Comparison of ENCODE assay signal across 17 cellular contexts in the genomic region with DNA sequence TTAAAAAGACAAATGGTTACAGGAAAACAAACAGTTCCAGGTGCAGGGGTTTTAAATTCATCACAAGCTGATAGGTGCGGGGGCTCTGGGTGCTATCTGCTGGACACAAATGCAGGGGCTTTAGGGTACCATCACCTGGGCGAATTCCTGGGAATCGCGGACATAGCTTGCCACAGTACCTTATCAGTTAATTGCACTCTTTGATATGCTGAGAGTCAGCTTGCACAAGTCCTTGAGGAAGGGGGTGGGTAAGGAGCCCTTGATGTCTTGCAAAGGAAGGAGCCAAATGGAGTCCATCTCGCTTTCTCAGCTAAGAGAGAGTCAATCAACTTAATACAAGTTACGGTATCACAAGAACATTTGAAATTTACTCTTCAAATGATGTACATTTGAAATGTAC. TPM values are rescaled to one million over a fixed set of nuclear protein-coding genes. Genes with fewer than 3 reads are reported as not detected.
DNase-seq lines count a peak whose midpoint lies in the region; ATAC-seq, FAIRE-seq and TF ChIP-seq lines count a peak whose summit lies in the region.
"Had no signal": no experiment of that assay in that cellular context is flagged by ENCODE, and none has a peak within 500 bp of the region (broad histone marks: within the 10 kb centered on the region; RNA-seq: fewer than 3 reads in every experiment).

No MANE protein-coding gene starts in this region.

- H3K4me2 ChIP-seq in K562 (ENCODE audit: insufficient read depth, low read length), result no peak overlapping the region

- CTCF ChIA-PET in K562 (lab: Yijun Ruan, JAX; ENCODE audit: low intra/inter-chr PET ratio), result no interaction called here

- no peaks in the 10 kb centered on the region for H3K79me2 ChIP-seq in K562 (ENCODE audit: control insufficient read depth, insufficient read depth, low read length)

- in situ Hi-C loops in K562 (cut with MboI), result no loop called here

- TF ChIP-seq EP300 in K562 (IDR thresholded peaks at IDR 0.05; ENCODE audit: low read length), result no peak

- peak in 1 of 4 experiments; percentile 25 for DNase-seq in K562 (ENCODE audit: extremely low read depth in 1 of 4, low spot score in 3 of 4)
- peak; percentile 44 for DNase-seq in lung (ENCODE audit: low spot score)
- DNase-seq in NCI-H510A (lab: John Stamatoyannopoulos, UW), result no peak
- DNase-seq in BE2C, result no peak
- DNase-seq in COLO829 (ENCODE audit: low spot score), result no peak
- DNase-seq: ACHN, DMS79 treated with DMSO at 0.1 percent for 48 hours, NCI-H1417 treated with DMSO at 0.1 percent for 48 hours, NCI-H187 treated with DMSO at 0.1 percent for 48 hours, NCI-H2227 treated with DMSO at 0.1 percent for 48 hours, NCI-H524 treated with DMSO at 0.1 percent for 48 hours had no signal

- TF ChIP-seq CTCF in K562 (IDR thresholded peaks at IDR 0.05 in 2 of 3, conservative IDR thresholded peaks at IDR 0.05 in 1 of 3; ENCODE audit: insufficient read depth in 2 of 3, low read depth in 1 of 3, low read length in 3 of 3), result no peak
- TF ChIP-seq CTCF in lung (IDR thresholded peaks at IDR 0.05; ENCODE audit: control extremely low read depth, extremely low read depth), result no peak
- TF ChIP-seq CTCF in BE2C (IDR thresholded peaks at IDR 0.05; ENCODE audit: low read depth, low read length), result no peak

- H3K9me3 ChIP-seq in HUES6 (ENCODE audit: control insufficient read depth, insufficient read depth, low read depth, low read length), result no peaks in the 10 kb centered on the region
- no peaks in the 10 kb centered on the region for H3K9me3 ChIP-seq in K562 (replicated peaks; ENCODE audit: control insufficient read depth, insufficient read depth, low read depth, low read length)
- H3K9me3 ChIP-seq in lung (ENCODE audit: control insufficient read depth in 2 of 2, insufficient read depth in 1 of 2, low read length in 1 of 2), result no peaks in the 10 kb centered on the region
- H3K9me3 ChIP-seq in BE2C, result no peaks in the 10 kb centered on the region

- H3K27ac ChIP-seq in HUES6 (ENCODE audit: low read depth, low read length) (no peak overlapping the region), K562 (ENCODE audit: extremely low read depth, low read depth, low read length) (no peak overlapping the region), lung (ENCODE audit: low read depth in 1 of 2, low read length in 1 of 2) (no peak overlapping the region)
- H3K27ac ChIP-seq: C4-2B had no signal

- ATAC-seq in K562 (no peak), lung (ENCODE audit: insufficient read depth, low FRiP score) (no peak), HG02870 (IDR thresholded peaks at IDR 0.05; ENCODE audit: unreplicated experiment) (no peak)
- ATAC-seq: HCT116 had no signal

- H3K27me3 ChIP-seq in HUES6 (ENCODE audit: control insufficient read depth, insufficient read depth, low read length) (peaks cover 68% of the 10 kb centered on the region), K562 (ENCODE audit: control insufficient read depth in 2 of 2, insufficient read depth in 2 of 2, low read length in 2 of 2) (peaks cover 34 to 46% of the 10 kb centered on the region in 2 experiments), lung (ENCODE audit: control insufficient read depth, insufficient read depth) (no peaks in the 10 kb centered on the region), BE2C (peaks cover 6% of the 10 kb centered on the region)

- no TSS peak for BruUV-seq in K562 (replicated peaks; lab: Mats Ljungman, UMichigan)

- no peak for TF ChIP-seq RAD21 in K562 (CRISPR knock-in tag; conservative IDR thresholded peaks at IDR 0.05 in 1 of 2, IDR thresholded peaks at IDR 0.05 in 1 of 2)

- H3K36me3 ChIP-seq in HUES6 (ENCODE audit: control insufficient read depth, insufficient read depth, low read length) (no peaks in the 10 kb centered on the region), K562 (ENCODE audit: control insufficient read depth, insufficient read depth, low read length) (no peaks in the 10 kb centered on the region), lung (ENCODE audit: control insufficient read depth in 2 of 2, insufficient read depth in 2 of 2, low read length in 2 of 2) (no peaks in the 10 kb centered on the region), BE2C (no peaks in the 10 kb centered on the region)

- FAIRE-seq in K562 (lab: Jason Lieb, UNC), result no peak
- FAIRE-seq: G401.6 had no signal

- H3K4me3 ChIP-seq in HUES6 (ENCODE audit: low read depth, low read length) (peak overlapping the region; percentile 64), K562 (no peak overlapping the region), lung (no peak overlapping the region), BE2C (ENCODE audit: low read depth, low read length) (no peak overlapping the region)

- intact Hi-C loops in K562 (cut with micrococcal nuclease), result no loop called here

- H3K4me1 ChIP-seq in HUES6 (ENCODE audit: control insufficient read depth, insufficient read depth, low read length) (peaks cover 16% of the 10 kb centered on the region), K562 (replicated peaks in 1 of 2; ENCODE audit: control insufficient read depth in 2 of 2, insufficient read depth in 2 of 2, low read length in 2 of 2) (peaks cover 2 to 10% of the 10 kb centered on the region in 2 experiments; a peak in 2 of 5 replicates), lung (ENCODE audit: control insufficient read depth in 2 of 2, insufficient read depth in 2 of 2, low read length in 2 of 2) (peaks cover 0 to 5% of the 10 kb centered on the region in 2 donors), BE2C (no peaks in the 10 kb centered on the region)

- H3K9me1 ChIP-seq in K562 (ENCODE audit: control insufficient read depth, insufficient read depth, low read length), result no peaks in the 10 kb centered on the region

- 9% methylated on average over 6 of the region's 6 CpGs for WGBS in K562 (ENCODE audit: insufficient coverage, low coverage, missing lambda C conversion rate)
- WGBS in lung, 2 donors, result 65 to 80% methylated on average over 6 of the region's 6 CpGs

- H3K9ac ChIP-seq in HUES6 (ENCODE audit: low read length) (no peak overlapping the region), K562 (ENCODE audit: insufficient read depth in 1 of 2, low read depth in 2 of 2, low read length in 2 of 2) (no peak overlapping the region)

- no peaks in the 10 kb centered on the region for H4K20me1 ChIP-seq in K562 (replicated peaks; ENCODE audit: control insufficient read depth, insufficient read depth, low read length)

- POLR2A ChIA-PET in K562 (lab: Yijun Ruan, JAX), result interaction anchor here (1.0 kb wide), 1 partner anchor 19 kb away, joined by 3 read pairs; no protein-coding TSS in a partner anchor

- H2AFZ ChIP-seq in K562 (ENCODE audit: low read depth, low read length), result no peak overlapping the region

- no peak for TF ChIP-seq POLR2A in K562 (conservative IDR thresholded peaks at IDR 0.05)

RNA-seq across cellular contexts. Expression of a gene that starts 25.4 kb away (rescaled TPM):
- 2.4 and 10.2 TPM in 2 replicates for total RNA-seq in K562 (2011; cell fraction: chromatin; rRNA removed; ENCODE audit: low replicate concordance)
- 19.3 and 19.7 TPM in 2 replicates for total RNA-seq in K562 (2011; cell fraction: nucleolus; rRNA removed)
- total RNA-seq in K562 (2011; cell fraction: nucleoplasm; rRNA removed), result 14.0 and 21.6 TPM in 2 replicates
- total RNA-seq in K562 (2014; rRNA removed) (12.8 and 14.5 TPM in 2 replicates), K562 (2014; rRNA removed; fragmentation: Illumina TruSeq; extraction: Trizol) (1.2 and 2.1 TPM in 2 replicates), K562 (2015; rRNA removed; fragmentation: Illumina TruSeq; extraction: Trizol) (3.8 TPM in 2 replicates), K562 (2021) (13.1 and 15.1 TPM in 2 replicates), lung (10 to 100 TPM; 22.4 to 44.5 TPM)
- polyA plus RNA-seq in K562 (2011; rRNA removed) (16.2 and 31.0 TPM in 2 replicates), K562 (2014; fragmentation: Illumina TruSeq; extraction: Trizol) (8.2 and 11.8 TPM in 2 replicates), K562 (2014; fragmentation: Nextera tagmentation; extraction: Ambion mirVana) (1 to 10 TPM in 1 of 2 experiments, under 1 TPM in 1; 1.00 to 1.7 TPM), K562 (2014; rRNA removed) (9.8 and 13.3 TPM in 2 replicates), lung (10 to 100 TPM; 41.7 to 56.6 TPM)
- 75.0 and 104 TPM in 2 replicates for polyA plus RNA-seq in K562 (2011; cell fraction: cytosol; rRNA removed)
- polyA plus RNA-seq in K562 (2011; cell fraction: nucleus; rRNA removed), result 24.7 and 26.3 TPM in 2 replicates
- 26.4 and 45.9 TPM in 2 replicates for polyA plus RNA-seq in K562 (2012)
- polyA minus RNA-seq in K562 (2011; rRNA and poly(A)+ RNA removed), result 5.4 and 6.5 TPM in 2 replicates
- polyA minus RNA-seq in K562 (2011; cell fraction: cytosol; rRNA and poly(A)+ RNA removed), result 8.6 and 15.1 TPM in 2 replicates
- 4.2 TPM in 2 replicates for polyA minus RNA-seq in K562 (2011; cell fraction: nucleus; rRNA and poly(A)+ RNA removed)
- polyA plus RNA-seq in BE2C (2012; ENCODE audit: insufficient read depth, insufficient read length, low read depth), result not detected

RNA-seq across cellular contexts. Expression of a gene that starts 38.0 kb away (rescaled TPM):
- total RNA-seq in K562 (2011; cell fraction: chromatin; rRNA removed; ENCODE audit: low replicate concordance), result 7.2 and 10.6 TPM in 2 replicates
- total RNA-seq in K562 (2011; cell fraction: nucleolus; rRNA removed), result 7.9 and 11.3 TPM in 2 replicates
- 6.7 and 7.8 TPM in 2 replicates for total RNA-seq in K562 (2011; cell fraction: nucleoplasm; rRNA removed)
- total RNA-seq in K562 (2014; rRNA removed) (9.6 and 11.8 TPM in 2 replicates), K562 (2014; rRNA removed; fragmentation: Illumina TruSeq; extraction: Trizol) (9.1 and 10.2 TPM in 2 replicates), K562 (2015; rRNA removed; fragmentation: Illumina TruSeq; extraction: Trizol) (10.5 and 10.9 TPM in 2 replicates), K562 (2021) (14.9 TPM in 2 replicates), lung (10 to 100 TPM; 15.5 to 38.1 TPM)
- polyA plus RNA-seq in K562 (2011; rRNA removed) (10.2 and 14.3 TPM in 2 replicates), K562 (2014; fragmentation: Illumina TruSeq; extraction: Trizol) (14.1 and 14.6 TPM in 2 replicates), K562 (2014; fragmentation: Nextera tagmentation; extraction: Ambion mirVana) (1 to 10 TPM; 2.6 to 2.8 TPM), K562 (2014; rRNA removed) (10.1 and 11.6 TPM in 2 replicates), lung (10 to 100 TPM in 1 of 2 donors, 1 to 10 TPM in 1; 5.1 to 65.9 TPM)
- 9.9 and 11.1 TPM in 2 replicates for polyA plus RNA-seq in K562 (2011; cell fraction: cytosol; rRNA removed)
- polyA plus RNA-seq in K562 (2011; cell fraction: nucleus; rRNA removed), result 5.4 and 6.0 TPM in 2 replicates
- 12.3 and 15.2 TPM in 2 replicates for polyA plus RNA-seq in K562 (2012)
- polyA minus RNA-seq in K562 (2011; rRNA and poly(A)+ RNA removed), result 18.7 and 25.2 TPM in 2 replicates
- polyA minus RNA-seq in K562 (2011; cell fraction: cytosol; rRNA and poly(A)+ RNA removed), result 7.8 and 11.6 TPM in 2 replicates
- polyA minus RNA-seq in K562 (2011; cell fraction: nucleus; rRNA and poly(A)+ RNA removed), result 4.7 and 7.8 TPM in 2 replicates
- polyA plus RNA-seq in BE2C (2012; ENCODE audit: insufficient read depth, insufficient read length, low read depth), result 7.0 TPM

RNA-seq across cellular contexts. Expression of a gene that starts 40.3 kb away (rescaled TPM):
- total RNA-seq in K562 (2011; cell fraction: chromatin; rRNA removed; ENCODE audit: low replicate concordance), result not detected in 2 replicates
- total RNA-seq in K562 (2011; cell fraction: nucleolus; rRNA removed), result not detected in 2 replicates
- total RNA-seq in K562 (2011; cell fraction: nucleoplasm; rRNA removed), result not detected in 2 replicates
- total RNA-seq in K562 (2014; rRNA removed), result not detected in 2 replicates
- not detected in 2 replicates for total RNA-seq in K562 (2014; rRNA removed; fragmentation: Illumina TruSeq; extraction: Trizol)
- not detected in 2 replicates for total RNA-seq in K562 (2015; rRNA removed; fragmentation: Illumina TruSeq; extraction: Trizol)
- total RNA-seq in K562 (2021), result not detected in 2 replicates
- not detected in 2 replicates for polyA plus RNA-seq in K562 (2011; rRNA removed)
- not detected in 2 replicates for polyA plus RNA-seq in K562 (2011; cell fraction: cytosol; rRNA removed)
- not detected in 2 replicates for polyA plus RNA-seq in K562 (2011; cell fraction: nucleus; rRNA removed)
- 0.22 and 0.44 TPM in 2 replicates for polyA plus RNA-seq in K562 (2012)
- polyA plus RNA-seq in K562 (2014; fragmentation: Illumina TruSeq; extraction: Trizol), result not detected in 2 replicates
- polyA plus RNA-seq in K562 (2014; fragmentation: Nextera tagmentation; extraction: Ambion mirVana), result not detected
- not detected in 2 replicates for polyA plus RNA-seq in K562 (2014; rRNA removed)
- polyA minus RNA-seq in K562 (2011; rRNA and poly(A)+ RNA removed), result not detected in 2 replicates
- not detected in 2 replicates for polyA minus RNA-seq in K562 (2011; cell fraction: cytosol; rRNA and poly(A)+ RNA removed)
- not detected in 2 replicates for polyA minus RNA-seq in K562 (2011; cell fraction: nucleus; rRNA and poly(A)+ RNA removed)
- total RNA-seq in lung, result 1 to 10 TPM in 1 of 2 donors, under 1 TPM in 1; 0.40 to 1.3 TPM
- under 1 TPM in 1 of 2 donors, not detected in 1; 0.19 TPM for polyA plus RNA-seq in lung
- 0.57 TPM for polyA plus RNA-seq in BE2C (2012; ENCODE audit: insufficient read depth, insufficient read length, low read depth)
- total RNA-seq: MCF 10A had no signal

RNA-seq across cellular contexts. Expression of a gene that starts 55.9 kb away (rescaled TPM):
- total RNA-seq in K562 (2011; cell fraction: chromatin; rRNA removed; ENCODE audit: low replicate concordance), result 1.1 and 2.3 TPM in 2 replicates
- 1.3 and 2.0 TPM in 2 replicates for total RNA-seq in K562 (2011; cell fraction: nucleolus; rRNA removed)
- 0.59 and 1.1 TPM in 2 replicates for total RNA-seq in K562 (2011; cell fraction: nucleoplasm; rRNA removed)
- total RNA-seq in K562 (2014; rRNA removed), result 0.14 and 0.61 TPM in 2 replicates
- total RNA-seq in K562 (2014; rRNA removed; fragmentation: Illumina TruSeq; extraction: Trizol), result 0.25 and 0.48 TPM in 2 replicates
- 0.22 and 0.41 TPM in 2 replicates for total RNA-seq in K562 (2015; rRNA removed; fragmentation: Illumina TruSeq; extraction: Trizol)
- total RNA-seq in K562 (2021), result 0.38 and 0.56 TPM in 2 replicates
- 2.1 and 2.5 TPM in 2 replicates for polyA plus RNA-seq in K562 (2011; rRNA removed)
- polyA plus RNA-seq in K562 (2011; cell fraction: cytosol; rRNA removed), result 1.3 and 1.6 TPM in 2 replicates
- 5.0 and 6.0 TPM in 2 replicates for polyA plus RNA-seq in K562 (2011; cell fraction: nucleus; rRNA removed)
- 0.42 and 0.81 TPM in 2 replicates for polyA plus RNA-seq in K562 (2012)
- 0.17 and 0.25 TPM in 2 replicates for polyA plus RNA-seq in K562 (2014; fragmentation: Illumina TruSeq; extraction: Trizol)
- under 1 TPM; 0.06 to 0.10 TPM for polyA plus RNA-seq in K562 (2014; fragmentation: Nextera tagmentation; extraction: Ambion mirVana)
- 0.12 and 0.24 TPM in 2 replicates for polyA plus RNA-seq in K562 (2014; rRNA removed)
- polyA minus RNA-seq in K562 (2011; rRNA and poly(A)+ RNA removed), result 2.6 and 3.1 TPM in 2 replicates
- polyA minus RNA-seq in K562 (2011; cell fraction: cytosol; rRNA and poly(A)+ RNA removed), result 0.38 TPM in 1 of 2 replicates, not detected in the other
- polyA minus RNA-seq in K562 (2011; cell fraction: nucleus; rRNA and poly(A)+ RNA removed), result 0.13 and 1.3 TPM in 2 replicates
- total RNA-seq in lung, result 1 to 10 TPM in 1 of 2 donors, under 1 TPM in 1; 0.18 to 5.3 TPM
- under 1 TPM; 0.10 to 0.31 TPM for polyA plus RNA-seq in lung
- polyA plus RNA-seq in BE2C (2012; ENCODE audit: insufficient read depth, insufficient read length, low read depth), result 26.4 TPM
- total RNA-seq: MCF 10A had no signal
